ENCODE assay signal across 8 cellular contexts in the genomic region with DNA sequence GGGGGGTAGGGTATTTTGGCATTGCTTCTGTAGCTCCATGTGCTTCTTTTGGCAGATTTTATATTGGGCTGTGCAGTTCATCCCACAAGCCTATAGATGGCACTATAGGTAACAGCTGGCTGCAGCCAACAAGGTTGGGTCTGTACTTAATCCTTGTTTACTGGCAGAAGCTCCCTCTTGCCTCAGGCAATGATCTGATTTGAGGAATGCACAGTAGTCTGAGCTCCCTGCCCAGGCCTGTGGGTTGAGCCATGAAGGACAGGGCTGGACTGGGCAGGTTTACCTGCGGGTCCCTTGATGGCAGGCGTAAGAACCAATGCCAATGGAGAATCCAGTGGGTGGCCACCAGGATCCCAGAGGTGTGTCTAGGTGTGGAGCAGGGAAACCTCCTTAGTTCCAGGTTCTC. TPM values are rescaled to one million over a fixed set of nuclear protein-coding genes. Genes with fewer than 3 reads are reported as not detected.
DNase-seq lines count a peak whose midpoint lies in the region; ATAC-seq and TF ChIP-seq lines count a peak whose summit lies in the region.

No MANE protein-coding gene starts in this region.

- no CpG with 5 or more reads among the region's 2 CpGs for WGBS in IMR-90 (ENCODE audit: extremely low coverage in 2 of 2, insufficient read length in 1 of 2), 2 experiments

- in situ Hi-C loops in IMR-90 (cut with MboI; ENCODE audit: low sequenced_read_pairs), result no loop called here

- dilution Hi-C loops in IMR-90 (cut with HindIII; ENCODE audit: low sequenced_read_pairs, unreplicated experiment), result no loop called here

- no peak overlapping the region for H2BK5ac ChIP-seq in IMR-90 (ENCODE audit: low read depth, low read length, poor library complexity, severe bottlenecking)

- H3K9ac ChIP-seq in IMR-90 (ENCODE audit: low read depth, low read length), result no peak overlapping the region
- no peak overlapping the region for H3K9ac ChIP-seq in SK-N-MC (ENCODE audit: insufficient read length)
- H3K9ac ChIP-seq in parathyroid adenoma, result no peak overlapping the region

- H3K36me3 ChIP-seq in A673 (ENCODE audit: insufficient read depth, low read length, poor library complexity, severe bottlenecking), result no peaks in the 10 kb centered on the region
- H3K36me3 ChIP-seq in IMR-90 (ENCODE audit: control insufficient read depth, insufficient read depth, low read length), result no peaks in the 10 kb centered on the region
- no peaks in the 10 kb centered on the region for H3K36me3 ChIP-seq in SK-N-MC (ENCODE audit: insufficient read depth, low read length)
- no peaks in the 10 kb centered on the region for H3K36me3 ChIP-seq in parathyroid adenoma (ENCODE audit: control insufficient read depth, insufficient read depth, low read length)

- no peak overlapping the region for H4K8ac ChIP-seq in IMR-90 (ENCODE audit: low read depth in 2 of 2, low read length in 2 of 2)

- TF ChIP-seq CTCF in A673 (conservative IDR thresholded peaks at IDR 0.05; ENCODE audit: low read depth, low read length) (peak; percentile 88), IMR-90 (conservative IDR thresholded peaks at IDR 0.05; ENCODE audit: low read depth, low read length) (peak; percentile 68), epithelial cell of proximal tubule (conservative IDR thresholded peaks at IDR 0.05; ENCODE audit: low read depth, low read length) (peak; percentile 93), parathyroid adenoma (IDR thresholded peaks at IDR 0.05) (peak; percentile 35)

- H3K9me3 ChIP-seq in A673 (ENCODE audit: low read depth, low read length, poor library complexity, severe bottlenecking) (no peaks in the 10 kb centered on the region), IMR-90 (ENCODE audit: control insufficient read depth, insufficient read depth, low read length) (no peaks in the 10 kb centered on the region), SK-N-MC (ENCODE audit: low read depth, low read length) (no peaks in the 10 kb centered on the region), parathyroid adenoma (ENCODE audit: control insufficient read depth, low read length) (no peaks in the 10 kb centered on the region)

- no peak overlapping the region for H3K56ac ChIP-seq in IMR-90 (ENCODE audit: extremely low read depth, insufficient read depth, low read length)

- no peak overlapping the region for H3K27ac ChIP-seq in A673 (ENCODE audit: low read depth, low read length, poor library complexity, severe bottlenecking)
- no peak overlapping the region for H3K27ac ChIP-seq in IMR-90 (ENCODE audit: insufficient read depth, low read length)
- H3K27ac ChIP-seq in SK-N-MC, result no peak overlapping the region
- no peak overlapping the region for H3K27ac ChIP-seq in parathyroid adenoma

- intact Hi-C loops in A673 (cut with micrococcal nuclease; ENCODE audit: unreplicated experiment) (no loop called here), IMR-90 (cut with micrococcal nuclease) (loop anchor here (1.0 kb wide), 1 partner anchor 311 kb away; no protein-coding TSS in a partner anchor)

- BruUV-seq in A673 (replicated peaks; lab: Mats Ljungman, UMichigan) (no TSS peak), IMR-90 (replicated peaks; lab: Mats Ljungman, UMichigan) (no TSS peak)

- ATAC-seq in IMR-90 (ENCODE audit: low read depth), result peak; percentile 94

- H3K4me1 ChIP-seq in A673 (ENCODE audit: insufficient read depth, low read length, poor library complexity, severe bottlenecking) (no peaks in the 10 kb centered on the region), IMR-90 (ENCODE audit: control insufficient read depth, insufficient read depth, low read length) (no peaks in the 10 kb centered on the region), parathyroid adenoma (no peaks in the 10 kb centered on the region)

- H3K18ac ChIP-seq in IMR-90 (ENCODE audit: low read depth, low read length), result no peak overlapping the region

- no peak overlapping the region for H4K91ac ChIP-seq in IMR-90 (ENCODE audit: insufficient read depth, low read depth, low read length)

- no peak overlapping the region for H3K4me3 ChIP-seq in A673 (ENCODE audit: low read depth, low read length, poor library complexity, severe bottlenecking)
- no peak overlapping the region for H3K4me3 ChIP-seq in IMR-90 (ENCODE audit: insufficient read depth, low read depth, low read length)
- H3K4me3 ChIP-seq in SK-N-MC, result no peak overlapping the region
- no peak overlapping the region for H3K4me3 ChIP-seq in epithelial cell of proximal tubule (ENCODE audit: low read depth, low read length)
- no peak overlapping the region for H3K4me3 ChIP-seq in parathyroid adenoma (ENCODE audit: low read depth, low read length)

- no peaks in the 10 kb centered on the region for H3K79me2 ChIP-seq in parathyroid adenoma

- H3K27me3 ChIP-seq in A673 (replicated peaks; ENCODE audit: insufficient read depth, low read depth, low read length, poor library complexity), result peaks cover 37% of the 10 kb centered on the region
- H3K27me3 ChIP-seq in IMR-90 (ENCODE audit: control insufficient read depth, insufficient read depth, low read length), result peaks cover 9% of the 10 kb centered on the region; the same call in 1 of the 2 replicates
- no peaks in the 10 kb centered on the region for H3K27me3 ChIP-seq in parathyroid adenoma (ENCODE audit: control insufficient read depth, insufficient read depth, low read length)

- no peak overlapping the region for H3K4me2 ChIP-seq in IMR-90 (ENCODE audit: low read depth, low read length)
- no peak overlapping the region for H3K4me2 ChIP-seq in parathyroid adenoma (ENCODE audit: low read length)

- H4K20me1 ChIP-seq in IMR-90 (ENCODE audit: insufficient read depth, low read length), result no peaks in the 10 kb centered on the region

- DNase-seq in A673 (ENCODE audit: low spot score), result peak; percentile 76
- peak; percentile 74 for DNase-seq in EL
- DNase-seq in IMR-90, result peak; percentile 43
- peak; percentile 6 for DNase-seq in SK-N-MC (ENCODE audit: low read depth, low spot score)
- DNase-seq in epithelial cell of proximal tubule (ENCODE audit: low read depth), result peak; percentile 9
- DNase-seq in activated effector memory CD4-positive, alpha-beta T cell treated with Interleukin-2 at 50 U/mL for 16 hours, result no peak
- no peak for DNase-seq in NCI-H2107 treated with DMSO at 0.1 percent for 48 hours (lab: John Stamatoyannopoulos, UW; ENCODE audit: unreplicated experiment)

- H3K79me1 ChIP-seq in IMR-90 (ENCODE audit: low read depth in 1 of 2, low read length in 2 of 2), result no peaks in the 10 kb centered on the region

- no peak overlapping the region for H2AK9ac ChIP-seq in IMR-90 (replicated peaks; ENCODE audit: low read depth, low read length, poor library complexity)

- H2AFZ ChIP-seq in IMR-90 (replicated peaks; ENCODE audit: low read length, poor library complexity) (peak overlapping the region; percentile 79), parathyroid adenoma (no peak overlapping the region)

- no peak overlapping the region for H4K5ac ChIP-seq in IMR-90 (ENCODE audit: low read depth, low read length)

- H2AK5ac ChIP-seq in IMR-90 (ENCODE audit: low read depth, low read length), result no peak overlapping the region

- H3K23ac ChIP-seq in IMR-90 (ENCODE audit: low read depth, low read length), result no peak overlapping the region

- no peaks in the 10 kb centered on the region for H3K9me1 ChIP-seq in IMR-90 (ENCODE audit: insufficient read depth, low read length)

- H2BK15ac ChIP-seq in IMR-90 (ENCODE audit: low read depth, low read length), result no peak overlapping the region

- no peak overlapping the region for H3K14ac ChIP-seq in IMR-90 (replicated peaks; ENCODE audit: low read depth, low read length)

- POLR2A ChIA-PET in A673 (lab: Charles Lee; ENCODE audit: low non-redundant PET) (no interaction called here), IMR-90 (lab: Charles Lee; ENCODE audit: unreplicated experiment) (no interaction called here)

- 0 out of 2 replicates have a peak overlapping the region, but pooled peaks have one; percentile 14 for H2BK120ac ChIP-seq in IMR-90 (ENCODE audit: low read depth, low read length)

- H2BK20ac ChIP-seq in IMR-90 (ENCODE audit: low read depth, low read length), result no peak overlapping the region

- no peak overlapping the region for H3K4ac ChIP-seq in IMR-90 (ENCODE audit: low read depth, low read length)

- CTCF ChIA-PET in A673 (lab: Charles Lee) (interaction anchor here (0.6 to 1.1 kb wide), 7 partner anchors 61 to 851 kb away, joined by 3 to 5 read pairs (median 4); no protein-coding TSS in a partner anchor), IMR-90 (lab: Yijun Ruan, JAX) (interaction anchor here (0.5 to 1.8 kb wide), 17 partner anchors 12 to 350 kb away, joined by 3 to 10 read pairs (median 3); a partner anchor contains a TSS)

- peak; percentile 51 for TF ChIP-seq RAD21 in IMR-90 (IDR thresholded peaks at IDR 0.05; ENCODE audit: low read length)

- no peak for TF ChIP-seq POLR2A in IMR-90 (IDR thresholded peaks at IDR 0.05; ENCODE audit: low read depth, low read length)

RNA-seq across cellular contexts. Expression of a gene that starts 11.7 kb away (rescaled TPM):
- total RNA-seq in A673 (2021) (not detected in 2 replicates), IMR-90 (2012; rRNA removed) (not detected in 2 replicates), epithelial cell of proximal tubule (not detected in 2 replicates)
- polyA plus RNA-seq in IMR-90 (2012; rRNA removed), result not detected in 2 replicates
- polyA plus RNA-seq in IMR-90 (2012; cell fraction: cytosol; rRNA removed), result not detected in 2 replicates
- polyA plus RNA-seq in IMR-90 (2012; cell fraction: nucleus; rRNA removed; ENCODE audit: low replicate concordance), result 0.15 TPM in 1 of 2 replicates, not detected in the other

RNA-seq across cellular contexts. Expression of a gene that starts 20.1 kb away (rescaled TPM):
- total RNA-seq in A673 (2021) (not detected in 2 replicates), IMR-90 (2012; rRNA removed) (not detected in 2 replicates), epithelial cell of proximal tubule (not detected in 2 replicates)
- not detected in 2 replicates for polyA plus RNA-seq in IMR-90 (2012; rRNA removed)
- polyA plus RNA-seq in IMR-90 (2012; cell fraction: cytosol; rRNA removed), result not detected in 2 replicates
- 0.15 TPM in 1 of 2 replicates, not detected in the other for polyA plus RNA-seq in IMR-90 (2012; cell fraction: nucleus; rRNA removed; ENCODE audit: low replicate concordance)

RNA-seq across cellular contexts. Expression of a gene that starts 21.2 kb away (rescaled TPM):
- not detected in 2 replicates for total RNA-seq in A673 (2021)
- not detected in 2 replicates for total RNA-seq in IMR-90 (2012; rRNA removed)
- not detected in 2 replicates for polyA plus RNA-seq in IMR-90 (2012; rRNA removed)
- polyA plus RNA-seq in IMR-90 (2012; cell fraction: cytosol; rRNA removed), result not detected in 2 replicates
- polyA plus RNA-seq in IMR-90 (2012; cell fraction: nucleus; rRNA removed; ENCODE audit: low replicate concordance), result not detected in 2 replicates
- total RNA-seq in epithelial cell of proximal tubule, result not detected in 2 replicates

RNA-seq across cellular contexts. Expression of a gene that starts 28.2 kb away (rescaled TPM):
- total RNA-seq in A673 (2021), result not detected in 2 replicates
- total RNA-seq in IMR-90 (2012; rRNA removed), result not detected in 2 replicates
- not detected in 2 replicates for polyA plus RNA-seq in IMR-90 (2012; rRNA removed)
- not detected in 2 replicates for polyA plus RNA-seq in IMR-90 (2012; cell fraction: cytosol; rRNA removed)
- polyA plus RNA-seq in IMR-90 (2012; cell fraction: nucleus; rRNA removed; ENCODE audit: low replicate concordance), result not detected in 2 replicates
- not detected in 2 replicates for total RNA-seq in epithelial cell of proximal tubule

RNA-seq across cellular contexts. Expression of a gene that starts 54.0 kb away (rescaled TPM):
- total RNA-seq in A673 (2021), result not detected in 2 replicates
- total RNA-seq in IMR-90 (2012; rRNA removed), result not detected in 2 replicates
- not detected in 2 replicates for polyA plus RNA-seq in IMR-90 (2012; rRNA removed)
- not detected in 2 replicates for polyA plus RNA-seq in IMR-90 (2012; cell fraction: cytosol; rRNA removed)
- not detected in 2 replicates for polyA plus RNA-seq in IMR-90 (2012; cell fraction: nucleus; rRNA removed; ENCODE audit: low replicate concordance)
- not detected in 2 replicates for total RNA-seq in epithelial cell of proximal tubule

Comparison
In these comparisons a context has a peak if more than half of its experiments do, and no peak if none do; other contexts are left out.
1. DNase-seq: peak in A673 (single experiment), EL (single experiment), IMR-90 (single experiment), SK-N-MC (single experiment) and epithelial cell of proximal tubule (single experiment); none in activated effector memory CD4-positive, alpha-beta T cell treated with Interleukin-2 at 50 U/mL for 16 hours (single experiment) and NCI-H2107 treated with DMSO at 0.1 percent for 48 hours (single experiment).
2. CTCF ChIP-seq: peak in every context shown above with its lines; median percentile 93 in epithelial cell of proximal tubule; 88 in A673; 68 in IMR-90; 35 in parathyroid adenoma.